ENCODE assay signal across 1 cellular context in genomic region chr3:141722076-141722475, GRCh38.
TF ChIP-seq lines count a peak whose summit lies in the region.

No MANE protein-coding gene starts in this region.

TF ChIP-seq in K562, 482 proteins besides CTCF, POLR2A, EP300 and RAD21:
- TF ChIP-seq RBM25 (IDR thresholded peaks at IDR 0.05; ENCODE audit: low read depth, low read length, severe bottlenecking) (no peak), FOXJ2 (tag; IDR thresholded peaks at IDR 0.05) (peak; percentile 87)
